Comparison of ENCODE assay signal across 1 cellular context in genomic region chr9:89814340-89815040, GRCh38.
TF ChIP-seq lines count a peak whose summit lies in the region.

No MANE protein-coding gene starts in this region.

TF ChIP-seq in HepG2, 621 proteins besides CTCF, POLR2A, EP300 and RAD21 (continued from another document):
- TF ChIP-seq, protein P1, sequence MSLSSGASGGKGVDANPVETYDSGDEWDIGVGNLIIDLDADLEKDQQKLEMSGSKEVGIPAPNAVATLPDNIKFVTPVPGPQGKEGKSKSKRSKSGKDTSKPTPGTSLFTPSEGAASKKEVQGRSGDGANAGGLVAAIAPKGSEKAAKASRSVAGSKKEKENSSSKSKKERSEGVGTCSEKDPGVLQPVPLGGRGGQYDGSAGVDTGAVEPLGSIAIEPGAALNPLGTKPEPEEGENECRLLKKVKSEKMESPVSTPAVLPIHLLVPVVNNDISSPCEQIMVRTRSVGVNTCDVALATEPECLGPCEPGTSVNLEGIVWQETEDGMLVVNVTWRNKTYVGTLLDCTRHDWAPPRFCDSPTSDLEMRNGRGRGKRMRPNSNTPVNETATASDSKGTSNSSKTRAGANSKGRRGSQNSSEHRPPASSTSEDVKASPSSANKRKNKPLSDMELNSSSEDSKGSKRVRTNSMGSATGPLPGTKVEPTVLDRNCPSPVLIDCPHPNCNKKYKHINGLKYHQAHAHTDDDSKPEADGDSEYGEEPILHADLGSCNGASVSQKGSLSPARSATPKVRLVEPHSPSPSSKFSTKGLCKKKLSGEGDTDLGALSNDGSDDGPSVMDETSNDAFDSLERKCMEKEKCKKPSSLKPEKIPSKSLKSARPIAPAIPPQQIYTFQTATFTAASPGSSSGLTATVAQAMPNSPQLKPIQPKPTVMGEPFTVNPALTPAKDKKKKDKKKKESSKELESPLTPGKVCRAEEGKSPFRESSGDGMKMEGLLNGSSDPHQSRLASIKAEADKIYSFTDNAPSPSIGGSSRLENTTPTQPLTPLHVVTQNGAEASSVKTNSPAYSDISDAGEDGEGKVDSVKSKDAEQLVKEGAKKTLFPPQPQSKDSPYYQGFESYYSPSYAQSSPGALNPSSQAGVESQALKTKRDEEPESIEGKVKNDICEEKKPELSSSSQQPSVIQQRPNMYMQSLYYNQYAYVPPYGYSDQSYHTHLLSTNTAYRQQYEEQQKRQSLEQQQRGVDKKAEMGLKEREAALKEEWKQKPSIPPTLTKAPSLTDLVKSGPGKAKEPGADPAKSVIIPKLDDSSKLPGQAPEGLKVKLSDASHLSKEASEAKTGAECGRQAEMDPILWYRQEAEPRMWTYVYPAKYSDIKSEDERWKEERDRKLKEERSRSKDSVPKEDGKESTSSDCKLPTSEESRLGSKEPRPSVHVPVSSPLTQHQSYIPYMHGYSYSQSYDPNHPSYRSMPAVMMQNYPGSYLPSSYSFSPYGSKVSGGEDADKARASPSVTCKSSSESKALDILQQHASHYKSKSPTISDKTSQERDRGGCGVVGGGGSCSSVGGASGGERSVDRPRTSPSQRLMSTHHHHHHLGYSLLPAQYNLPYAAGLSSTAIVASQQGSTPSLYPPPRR (CRISPR knock-in tag; IDR thresholded peaks at IDR 0.05; ENCODE audit: borderline replicate concordance), result no peak
- TF ChIP-seq SMAD3 (CRISPR knock-in tag; IDR thresholded peaks at IDR 0.05) (no peak), SOX5 (CRISPR knock-in tag; IDR thresholded peaks at IDR 0.05; ENCODE audit: borderline replicate concordance) (no peak), TBX2 (CRISPR knock-in tag; IDR thresholded peaks at IDR 0.05; ENCODE audit: borderline replicate concordance) (no peak), NFKBIZ (CRISPR knock-in tag; IDR thresholded peaks at IDR 0.05) (no peak), CHD2 (IDR thresholded peaks at IDR 0.05; ENCODE audit: low read depth, low read length) (no peak), ZUFSP (CRISPR knock-in tag; IDR thresholded peaks at IDR 0.05; ENCODE audit: borderline replicate concordance) (no peak), THAP7 (CRISPR knock-in tag; IDR thresholded peaks at IDR 0.05) (no peak), RFX1 (IDR thresholded peaks at IDR 0.05) (no peak), ZSCAN30 (CRISPR knock-in tag; IDR thresholded peaks at IDR 0.05) (no peak)
